In the genomic region with DNA sequence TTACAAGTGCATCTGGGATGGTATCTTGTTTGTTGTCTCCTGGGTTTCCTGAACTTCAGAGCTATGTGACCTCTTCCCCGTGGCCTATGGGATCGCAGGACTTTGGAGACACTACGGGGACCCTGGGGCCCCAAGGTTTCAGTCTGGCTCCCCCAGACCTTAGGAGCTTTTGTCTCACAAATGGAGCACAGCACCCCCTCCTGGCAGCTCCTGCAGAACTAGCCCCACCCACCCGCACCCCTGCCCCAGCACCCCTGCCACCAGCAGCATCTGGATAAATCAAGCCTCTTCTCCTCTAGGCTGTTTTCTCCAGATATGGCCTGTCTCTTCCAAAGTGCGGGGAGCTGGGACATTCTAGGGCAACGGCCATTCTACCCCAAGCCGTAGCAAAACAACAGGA, we compare ENCODE assay signal across 7 cellular contexts. TPM values are rescaled to one million over a fixed set of nuclear protein-coding genes. Genes with fewer than 3 reads are reported as not detected.
DNase-seq lines count a peak whose midpoint lies in the region; ATAC-seq lines count a peak whose summit lies in the region.

No MANE protein-coding gene starts in this region.

- no peaks in the 10 kb centered on the region for H3K27me3 ChIP-seq in H7 (ENCODE audit: control insufficient read depth, insufficient read depth, low read length)

- ATAC-seq in GM19324 (IDR thresholded peaks at IDR 0.05; ENCODE audit: low FRiP score, unreplicated experiment): no peak

- peak; percentile 87 for DNase-seq in H7
- DNase-seq in UCSD-AML1 (lab: John Stamatoyannopoulos, UW; ENCODE audit: unreplicated experiment): peak; percentile 19
- DNase-seq in stimulated activated CD4-positive, alpha-beta T cell treated with anti-CD3 and anti-CD28 coated beads, Interleukin-4, amount 100 ng/mL, for 24 hours: peak; percentile 58
- no peak for DNase-seq in NCI-H2171 (lab: John Stamatoyannopoulos, UW)
- DNase-seq in NK-92 treated with Interleukin-12 subunit alpha and Interleukin-12 subunit beta, amount 100 ng/mL, for 24 hours (lab: John Stamatoyannopoulos, UW): no peak

- peaks cover 27% of the 10 kb centered on the region for H3K36me3 ChIP-seq in H7 (replicated peaks; ENCODE audit: control insufficient read depth, insufficient read depth, low read length)

- peak overlapping the region; percentile 4 for H3K27ac ChIP-seq in cingulate gyrus (ENCODE audit: low read depth, low read length)

- H3K4me3 ChIP-seq in H7 (ENCODE audit: insufficient read depth, low read depth, low read length): no peak overlapping the region

RNA-seq across cellular contexts. Expression of gene RCOR2, which starts 10.4 kb away (rescaled TPM):
- 63.5 and 66.8 TPM in 2 replicates for total RNA-seq in H7 (2014; rRNA removed; shearing (Covaris generic))

RNA-seq across cellular contexts. Expression of gene NAA40, which starts 32.2 kb away (rescaled TPM):
- total RNA-seq in H7 (2014; rRNA removed; shearing (Covaris generic)): 13.8 and 15.0 TPM in 2 replicates

Comparison
In these comparisons a context has a peak if more than half of its experiments do, and no peak if none do; other contexts are left out.
1. DNase-seq: peak in H7 (single experiment), UCSD-AML1 (single experiment) and stimulated activated CD4-positive, alpha-beta T cell treated with anti-CD3 and anti-CD28 coated beads, Interleukin-4, amount 100 ng/mL, for 24 hours (single experiment); none in NCI-H2171 (single experiment) and NK-92 treated with Interleukin-12 subunit alpha and Interleukin-12 subunit beta, amount 100 ng/mL, for 24 hours (single experiment).